Comparison of ENCODE assay signal across 8 cellular contexts in genomic region chr17:76671912-76672262, GRCh38. TPM values are rescaled to one million over a fixed set of nuclear protein-coding genes. Genes with fewer than 3 reads are reported as not detected.
DNase-seq lines count a peak whose midpoint lies in the region; ATAC-seq and TF ChIP-seq lines count a peak whose summit lies in the region.

No MANE protein-coding gene starts in this region.

- H3K36me3 ChIP-seq in RWPE2 (ENCODE audit: low read depth): no peaks in the 10 kb centered on the region

- ATAC-seq in RWPE2 (ENCODE audit: low read depth) (peak; percentile 6), HG03354 (IDR thresholded peaks at IDR 0.05; ENCODE audit: poor library complexity, severe bottlenecking, unreplicated experiment) (no peak), GM21723 (IDR thresholded peaks at IDR 0.05; ENCODE audit: unreplicated experiment) (no peak)

- peak overlapping the region; percentile 46 for H3K4me3 ChIP-seq in RWPE2 (ENCODE audit: severe bottlenecking)
- peak overlapping the region; percentile 74 for H3K4me3 ChIP-seq in fibroblast of the aortic adventitia (ENCODE audit: low read depth, low read length)
- H3K4me3 ChIP-seq in retinal pigment epithelial cell (ENCODE audit: low read length): peak overlapping the region; percentile 85

- H3K4me1 ChIP-seq in RWPE2 (ENCODE audit: insufficient read depth, poor library complexity, severe bottlenecking): peaks cover 9% of the 10 kb centered on the region

- DNase-seq in NCI-H748 (lab: John Stamatoyannopoulos, UW; ENCODE audit: unreplicated experiment): peak; percentile 69
- no peak for DNase-seq in NCI-H748 treated with DMSO at 0.1 percent for 48 hours (lab: John Stamatoyannopoulos, UW)
- DNase-seq in RWPE2 (ENCODE audit: low spot score): no peak
- no peak for DNase-seq in fibroblast of the aortic adventitia (ENCODE audit: low read depth)
- no peak for DNase-seq in retinal pigment epithelial cell (ENCODE audit: low read depth)
- DNase-seq in activated CD4-positive, alpha-beta T cell treated with anti-CD3 and anti-CD28 coated beads, Interleukin-2, amount 50 U/mL, for 48 hours: no peak

- TF ChIP-seq CTCF in RWPE2 (IDR thresholded peaks at IDR 0.05; ENCODE audit: poor library complexity, severe bottlenecking) (no peak), fibroblast of the aortic adventitia (IDR thresholded peaks at IDR 0.05; ENCODE audit: insufficient read depth, low read length) (no peak), retinal pigment epithelial cell (conservative IDR thresholded peaks at IDR 0.05; ENCODE audit: low read depth, low read length) (no peak)

- no peaks in the 10 kb centered on the region for H3K9me3 ChIP-seq in RWPE2 (ENCODE audit: severe bottlenecking)

- H3K27ac ChIP-seq in RWPE2 (ENCODE audit: poor library complexity, severe bottlenecking): peak overlapping the region; percentile 52

- no peaks in the 10 kb centered on the region for H3K27me3 ChIP-seq in RWPE2 (ENCODE audit: insufficient read depth, poor library complexity, severe bottlenecking)

RNA-seq across cellular contexts. Expression of gene ST6GALNAC1, which starts 28.3 kb away (rescaled TPM):
- not detected in 2 replicates for total RNA-seq in fibroblast of the aortic adventitia (ENCODE audit: low replicate concordance)

RNA-seq across cellular contexts. Expression of gene MXRA7, which starts 38.9 kb away (rescaled TPM):
- total RNA-seq in fibroblast of the aortic adventitia (ENCODE audit: low replicate concordance): 166 and 287 TPM in 2 replicates

RNA-seq across cellular contexts. Expression of gene JMJD6, which starts 54.5 kb away (rescaled TPM):
- 10.8 and 18.1 TPM in 2 replicates for total RNA-seq in fibroblast of the aortic adventitia (ENCODE audit: low replicate concordance)

RNA-seq across cellular contexts. Expression of gene METTL23, which starts 54.8 kb away (rescaled TPM):
- total RNA-seq in fibroblast of the aortic adventitia (ENCODE audit: low replicate concordance): 17.9 and 29.1 TPM in 2 replicates
